Comparison of ENCODE assay signal across 1 cellular context in the genomic region with DNA sequence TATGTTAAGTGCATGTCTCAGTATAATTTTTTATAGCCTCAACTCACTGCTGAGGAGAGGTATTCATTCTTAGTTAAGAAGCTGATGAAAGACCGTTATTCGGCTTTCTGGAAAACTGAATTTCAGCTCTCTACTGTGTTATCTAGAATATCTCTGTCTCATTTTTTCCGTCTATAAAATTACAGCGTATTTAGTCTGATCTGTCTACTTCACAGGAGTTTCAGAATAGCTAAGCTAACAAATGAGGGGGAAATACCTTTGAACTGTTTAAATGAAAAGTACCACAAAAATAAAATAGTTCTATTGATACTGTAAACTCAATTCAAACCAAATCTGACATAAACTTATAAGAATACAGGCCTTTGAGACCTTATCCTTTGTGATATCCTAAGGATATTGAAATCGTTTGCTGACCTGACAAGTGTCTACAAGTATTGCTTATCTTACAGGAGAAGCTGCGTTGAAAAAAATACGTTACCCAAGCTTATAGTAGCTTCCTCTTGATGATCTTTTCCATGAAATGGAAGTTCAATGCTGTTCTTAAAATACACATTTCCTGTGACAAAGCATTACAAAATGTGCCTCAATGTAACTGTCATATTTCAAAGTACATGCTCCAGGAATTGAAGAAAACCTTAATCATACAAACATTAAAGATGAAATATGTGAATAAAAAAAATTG.
TF ChIP-seq lines count a peak whose summit lies in the region.

No MANE protein-coding gene starts in this region.

TF ChIP-seq in GM23338, 12 proteins besides CTCF, POLR2A, EP300 and RAD21 (continued from another document):
- TF ChIP-seq, protein P1, sequence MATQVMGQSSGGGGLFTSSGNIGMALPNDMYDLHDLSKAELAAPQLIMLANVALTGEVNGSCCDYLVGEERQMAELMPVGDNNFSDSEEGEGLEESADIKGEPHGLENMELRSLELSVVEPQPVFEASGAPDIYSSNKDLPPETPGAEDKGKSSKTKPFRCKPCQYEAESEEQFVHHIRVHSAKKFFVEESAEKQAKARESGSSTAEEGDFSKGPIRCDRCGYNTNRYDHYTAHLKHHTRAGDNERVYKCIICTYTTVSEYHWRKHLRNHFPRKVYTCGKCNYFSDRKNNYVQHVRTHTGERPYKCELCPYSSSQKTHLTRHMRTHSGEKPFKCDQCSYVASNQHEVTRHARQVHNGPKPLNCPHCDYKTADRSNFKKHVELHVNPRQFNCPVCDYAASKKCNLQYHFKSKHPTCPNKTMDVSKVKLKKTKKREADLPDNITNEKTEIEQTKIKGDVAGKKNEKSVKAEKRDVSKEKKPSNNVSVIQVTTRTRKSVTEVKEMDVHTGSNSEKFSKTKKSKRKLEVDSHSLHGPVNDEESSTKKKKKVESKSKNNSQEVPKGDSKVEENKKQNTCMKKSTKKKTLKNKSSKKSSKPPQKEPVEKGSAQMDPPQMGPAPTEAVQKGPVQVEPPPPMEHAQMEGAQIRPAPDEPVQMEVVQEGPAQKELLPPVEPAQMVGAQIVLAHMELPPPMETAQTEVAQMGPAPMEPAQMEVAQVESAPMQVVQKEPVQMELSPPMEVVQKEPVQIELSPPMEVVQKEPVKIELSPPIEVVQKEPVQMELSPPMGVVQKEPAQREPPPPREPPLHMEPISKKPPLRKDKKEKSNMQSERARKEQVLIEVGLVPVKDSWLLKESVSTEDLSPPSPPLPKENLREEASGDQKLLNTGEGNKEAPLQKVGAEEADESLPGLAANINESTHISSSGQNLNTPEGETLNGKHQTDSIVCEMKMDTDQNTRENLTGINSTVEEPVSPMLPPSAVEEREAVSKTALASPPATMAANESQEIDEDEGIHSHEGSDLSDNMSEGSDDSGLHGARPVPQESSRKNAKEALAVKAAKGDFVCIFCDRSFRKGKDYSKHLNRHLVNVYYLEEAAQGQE (IDR thresholded peaks at IDR 0.05; ENCODE audit: unreplicated experiment) = no peak
- TF ChIP-seq, protein P2, sequence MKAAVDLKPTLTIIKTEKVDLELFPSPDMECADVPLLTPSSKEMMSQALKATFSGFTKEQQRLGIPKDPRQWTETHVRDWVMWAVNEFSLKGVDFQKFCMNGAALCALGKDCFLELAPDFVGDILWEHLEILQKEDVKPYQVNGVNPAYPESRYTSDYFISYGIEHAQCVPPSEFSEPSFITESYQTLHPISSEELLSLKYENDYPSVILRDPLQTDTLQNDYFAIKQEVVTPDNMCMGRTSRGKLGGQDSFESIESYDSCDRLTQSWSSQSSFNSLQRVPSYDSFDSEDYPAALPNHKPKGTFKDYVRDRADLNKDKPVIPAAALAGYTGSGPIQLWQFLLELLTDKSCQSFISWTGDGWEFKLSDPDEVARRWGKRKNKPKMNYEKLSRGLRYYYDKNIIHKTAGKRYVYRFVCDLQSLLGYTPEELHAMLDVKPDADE (IDR thresholded peaks at IDR 0.05) = no peak
- TF ChIP-seq EZH2 (IDR thresholded peaks at IDR 0.05; ENCODE audit: low read depth, unreplicated experiment) = no peak
- no peak for TF ChIP-seq NANOG (IDR thresholded peaks at IDR 0.05; ENCODE audit: borderline replicate concordance)
- TF ChIP-seq JUNB (IDR thresholded peaks at IDR 0.05; ENCODE audit: unreplicated experiment) = no peak
